In genomic region chr11:66479741-66480115, GRCh38 we compare ENCODE assay signal across 9 cellular contexts. TPM values are rescaled to one million over a fixed set of nuclear protein-coding genes. Genes with fewer than 3 reads are reported as not detected.
DNase-seq lines count a peak whose midpoint lies in the region; ATAC-seq and TF ChIP-seq lines count a peak whose summit lies in the region.
"Had no signal": no experiment of that assay in that cellular context is flagged by ENCODE, and none has a peak within 500 bp of the region (broad histone marks: within the 10 kb centered on the region; RNA-seq: fewer than 3 reads in every experiment).

No MANE protein-coding gene starts in this region.

- peaks cover 22 to 40% (median 30%) of the 10 kb centered on the region in 3 donors for H3K4me1 Mint-ChIP-seq in CD8-positive, alpha-beta memory T cell

- H4K20me1 ChIP-seq in HCT116 (ENCODE audit: insufficient read depth) (no peaks in the 10 kb centered on the region), PC-3 (ENCODE audit: low read length) (no peaks in the 10 kb centered on the region)

- peaks cover 0 to 1% of the 10 kb centered on the region in 2 donors for H3K27me3 Mint-ChIP-seq in CD8-positive, alpha-beta memory T cell

- BruUV-seq in HCT116 (replicated peaks; lab: Mats Ljungman, UMichigan) (TSS peak; percentile 81), PC-3 (replicated peaks; lab: Mats Ljungman, UMichigan) (TSS peak; percentile 86)

- peaks cover 6% of the 10 kb centered on the region; the same call in 1 of the 2 replicates for H3K79me2 ChIP-seq in HCT116 (ENCODE audit: insufficient read depth, low read length)
- peaks cover 14% of the 10 kb centered on the region for H3K79me2 ChIP-seq in PC-3 (ENCODE audit: low read length)

- H3K36me3 Mint-ChIP-seq in CD8-positive, alpha-beta memory T cell, result peaks cover 0 to 26% (median 0%) of the 10 kb centered on the region in 3 donors

- TF ChIP-seq POLR2A in HCT116 (IDR thresholded peaks at IDR 0.05; ENCODE audit: borderline replicate concordance, extremely low read depth, insufficient read depth, insufficient read length), result no peak

- RAD21 ChIA-PET in HCT116 (lab: Charles Lee; ENCODE audit: low non-redundant PET in 1 of 2, low total read pairs in 2 of 2, uncharacterized antibody in 2 of 2, unreplicated experiment in 2 of 2), result interaction anchor here (0.9 to 1.0 kb wide), 2 partner anchors 41 to 198 kb away, joined by 4 to 5 read pairs; partner anchors contain the start of gene MRPL11 (in 1 of the 2)

- H3K9me2 ChIP-seq in HCT116 (ENCODE audit: insufficient read depth), result no peaks in the 10 kb centered on the region
- H3K9me2 ChIP-seq in PC-3 (replicated peaks; ENCODE audit: low read length), result no peaks in the 10 kb centered on the region

- no peaks in the 10 kb centered on the region for H3K9me3 ChIP-seq in CD8-positive, alpha-beta memory T cell (ENCODE audit: low read length)
- H3K9me3 ChIP-seq in HCT116 (ENCODE audit: control insufficient read depth in 1 of 2, insufficient read depth in 1 of 2, low read depth in 1 of 2, low read length in 2 of 2) (no peaks in the 10 kb centered on the region), PC-3 (ENCODE audit: low read length) (no peaks in the 10 kb centered on the region), esophagus (ENCODE audit: control insufficient read depth in 2 of 2, insufficient read depth in 1 of 2, low read depth in 1 of 2, low read length in 1 of 2) (no peaks in the 10 kb centered on the region), neuron (ENCODE audit: low read length) (no peaks in the 10 kb centered on the region)

- no peak for TF ChIP-seq RAD21 in HCT116 (IDR thresholded peaks at IDR 0.05; ENCODE audit: low read depth)

- H3K4me3 ChIP-seq in CD8-positive, alpha-beta memory T cell (ENCODE audit: low read length), result peak overlapping the region; percentile 90
- H3K4me3 ChIP-seq in HCT116 (replicated peaks in 1 of 2; ENCODE audit: low read depth in 1 of 2, low read length in 2 of 2) (peak overlapping the region; percentile 86 to 88), PC-3 (ENCODE audit: low read length) (peak overlapping the region; percentile 78), esophagus (ENCODE audit: low read depth in 1 of 2, low read length in 2 of 2) (peak overlapping the region; percentile 64 to 71), neuron (ENCODE audit: low read length) (peak overlapping the region; percentile 55)

- ATAC-seq in HCT116 (peak; percentile 65), PC-3 (peak; percentile 55)

- H3K4me2 ChIP-seq in HCT116 (ENCODE audit: low read length) (peak overlapping the region; percentile 89), PC-3 (ENCODE audit: low read length) (peak overlapping the region; percentile 87)

- H3K4me3 Mint-ChIP-seq in CD8-positive, alpha-beta memory T cell, result peak overlapping the region; percentile 87 to 99 (median 92)

- TF ChIP-seq CTCF in HCT116 (IDR thresholded peaks at IDR 0.05 in 2 of 3, conservative IDR thresholded peaks at IDR 0.05 in 1 of 3; ENCODE audit: borderline replicate concordance in 1 of 3, insufficient read depth in 1 of 3, low read depth in 2 of 3, low read length in 2 of 3) (no peak), PC-3 (conservative IDR thresholded peaks at IDR 0.05; ENCODE audit: low read depth, low read length) (no peak)

- H3K9me3 Mint-ChIP-seq in CD8-positive, alpha-beta memory T cell, result no peaks in the 10 kb centered on the region

- CTCF ChIA-PET in CD8-positive, alpha-beta memory T cell (lab: Charles Lee), result interaction anchor here (0.6 to 1.7 kb wide), 12 partner anchors 8 to 198 kb away, joined by 3 to 9 read pairs (median 4); partner anchors contain the start of genes CCDC87, MRPL11, PELI3 and RBM4B
- CTCF ChIA-PET in HCT116 (lab: Charles Lee) (interaction anchor here (0.8 to 1.5 kb wide), 10 partner anchors 11 to 198 kb away, joined by 3 to 16 read pairs (median 6); partner anchors contain the start of genes MRPL11, PELI3 and RBM4B), PC-3 (lab: Charles Lee) (interaction anchor here (1.0 to 1.4 kb wide), 4 partner anchors 13 to 198 kb away, joined by 4 to 18 read pairs (median 7); partner anchors contain the start of genes MRPL11, PELI3 and RBM4B)

- no peaks in the 10 kb centered on the region for H3K27me3 ChIP-seq in CD8-positive, alpha-beta memory T cell (ENCODE audit: insufficient read depth, low read length, poor library complexity, severe bottlenecking)
- H3K27me3 ChIP-seq in HCT116 (ENCODE audit: insufficient read depth, low read length) (no peaks in the 10 kb centered on the region), PC-3 (ENCODE audit: low read length) (no peaks in the 10 kb centered on the region), esophagus (ENCODE audit: control insufficient read depth in 1 of 2, insufficient read depth in 2 of 2, low read length in 2 of 2) (no peaks in the 10 kb centered on the region), neuron (ENCODE audit: insufficient read depth, low read length) (no peaks in the 10 kb centered on the region)

- peaks cover 18% of the 10 kb centered on the region for H3K4me1 ChIP-seq in CD8-positive, alpha-beta memory T cell (ENCODE audit: insufficient read depth, low read length)
- H3K4me1 ChIP-seq in HCT116 (ENCODE audit: control insufficient read depth in 1 of 2, insufficient read depth in 2 of 2, low read length in 2 of 2), result peaks cover 8 to 17% of the 10 kb centered on the region in 2 experiments; a peak in 1 of 4 replicates
- peaks cover 14% of the 10 kb centered on the region for H3K4me1 ChIP-seq in PC-3 (ENCODE audit: insufficient read depth, low read length)
- no peaks in the 10 kb centered on the region for H3K4me1 ChIP-seq in esophagus (ENCODE audit: control insufficient read depth in 2 of 2, insufficient read depth in 2 of 2, low read length in 1 of 2)
- H3K4me1 ChIP-seq in neuron (ENCODE audit: insufficient read depth, low read length), result peaks cover 8% of the 10 kb centered on the region

- H3K9ac ChIP-seq in HCT116 (ENCODE audit: low read length), result peak overlapping the region; percentile 95
- H3K9ac ChIP-seq in PC-3 (ENCODE audit: low read length), result peak overlapping the region; percentile 78

- no peaks in the 10 kb centered on the region for H3K36me3 ChIP-seq in CD8-positive, alpha-beta memory T cell (ENCODE audit: insufficient read depth, low read length)
- 0 out of 4 replicates have a peak, but pooled peaks cover 0 to 3% of the 10 kb centered on the region in 2 experiments for H3K36me3 ChIP-seq in HCT116 (ENCODE audit: control insufficient read depth in 1 of 2, insufficient read depth in 2 of 2, low read length in 2 of 2)
- H3K36me3 ChIP-seq in PC-3 (ENCODE audit: low read depth, low read length), result no peaks in the 10 kb centered on the region
- peaks cover 0 to 11% of the 10 kb centered on the region in 2 donors for H3K36me3 ChIP-seq in esophagus (ENCODE audit: control insufficient read depth in 2 of 2, insufficient read depth in 2 of 2, low read length in 1 of 2)
- peaks cover 27% of the 10 kb centered on the region for H3K36me3 ChIP-seq in neuron (ENCODE audit: insufficient read depth, low read length)

- no peak overlapping the region for H2AFZ ChIP-seq in HCT116 (ENCODE audit: low read depth, low read length, poor library complexity, severe bottlenecking)
- peak overlapping the region; percentile 69 for H2AFZ ChIP-seq in PC-3 (ENCODE audit: low read length)
- H2AFZ ChIP-seq in neuron (ENCODE audit: low read depth, low read length), result peak overlapping the region; percentile 38

- no peak for DNase-seq in CD8-positive, alpha-beta memory T cell
- DNase-seq in HCT116 (ENCODE audit: low read depth, low spot score) (no peak), PC-3 (no peak), germinal center (ENCODE audit: low spot score) (no peak), OCI-M1 (lab: John Stamatoyannopoulos, UW) (no peak)
- DNase-seq in effector CD4-positive, alpha-beta T cell, result no peak

- WGBS in esophagus, 2 donors, result 0 to 1% methylated on average over 19 of the region's 19 CpGs

- peak overlapping the region; percentile 74 to 97 (median 92) for H3K27ac Mint-ChIP-seq in CD8-positive, alpha-beta memory T cell

- intact Hi-C loops in HCT116 (cut with micrococcal nuclease), result loop anchor here (1.0 kb wide), 3 partner anchors 13 to 199 kb away; partner anchors contain the start of gene PELI3
- intact Hi-C loops in PC-3 (cut with micrococcal nuclease), result loop anchor here (1.0 kb wide), 2 partner anchors 40 to 71 kb away; no protein-coding TSS in a partner anchor

- no peaks in the 10 kb centered on the region for H3F3A ChIP-seq in PC-3 (ENCODE audit: low read length, unreplicated experiment)

- peak overlapping the region; percentile 83 for H3K27ac ChIP-seq in CD8-positive, alpha-beta memory T cell (ENCODE audit: low read depth, low read length)
- H3K27ac ChIP-seq in HCT116 (ENCODE audit: low read depth, low read length), result peak overlapping the region; percentile 79
- peak overlapping the region; percentile 41 for H3K27ac ChIP-seq in PC-3 (ENCODE audit: low read length)
- peak overlapping the region; percentile 90 to 96 for H3K27ac ChIP-seq in esophagus (ENCODE audit: low read depth in 2 of 2, low read length in 1 of 2)

- POLR2A ChIA-PET in CD8-positive, alpha-beta memory T cell (lab: Charles Lee), result interaction anchor here (0.6 to 2.5 kb wide), 12 partner anchors 9 to 915 kb away, joined by 3 to 43 read pairs (median 4); partner anchors contain the start of genes ACTN3, BBS1, MRPL11 and PELI3
- POLR2A ChIA-PET in HCT116 (lab: Charles Lee) (interaction anchor here (0.5 to 2.9 kb wide), 14 partner anchors 10 to 403 kb away, joined by 3 to 17 read pairs (median 4); partner anchors contain the start of genes BBS1, MRPL11, PELI3 and RBM14), PC-3 (lab: Charles Lee; ENCODE audit: unreplicated experiment) (interaction anchor here (1.1 to 1.4 kb wide), 2 partner anchors 13 to 66 kb away, joined by 3 to 15 read pairs; partner anchors contain the start of genes PELI3 and ZDHHC24)

RNA-seq across cellular contexts. Expression of gene DPP3, which starts 0.5 kb away (rescaled TPM):
- 10 to 100 TPM; 67.7 to 80.1 TPM for total RNA-seq in CD8-positive, alpha-beta memory T cell
- 32.5 TPM for polyA plus RNA-seq in CD8-positive, alpha-beta memory T cell
- 55.6 TPM for total RNA-seq in HCT116 (2021; ENCODE audit: unreplicated experiment)
- 55.7 and 59.8 TPM in 2 replicates for polyA plus RNA-seq in HCT116 (2012)
- 135 and 165 TPM in 2 replicates for total RNA-seq in PC-3 (2014; rRNA removed)
- polyA plus RNA-seq in esophagus, result 10 to 100 TPM; 16.3 to 29.6 TPM

RNA-seq across cellular contexts. Expression of gene PELI3, which starts 13.0 kb away (rescaled TPM):
- total RNA-seq in CD8-positive, alpha-beta memory T cell, result 1 to 10 TPM; 5.3 to 6.6 TPM
- polyA plus RNA-seq in CD8-positive, alpha-beta memory T cell, result 7.0 TPM
- 12.8 TPM for total RNA-seq in HCT116 (2021; ENCODE audit: unreplicated experiment)
- polyA plus RNA-seq in HCT116 (2012), result 5.8 and 6.5 TPM in 2 replicates
- 22.9 and 35.2 TPM in 2 replicates for total RNA-seq in PC-3 (2014; rRNA removed)
- polyA plus RNA-seq in esophagus, result 1 to 10 TPM; 5.5 to 7.8 TPM

RNA-seq across cellular contexts. Expression of gene BBS1, which starts 30.7 kb away (rescaled TPM):
- 10 to 100 TPM; 17.7 to 21.2 TPM for total RNA-seq in CD8-positive, alpha-beta memory T cell
- polyA plus RNA-seq in CD8-positive, alpha-beta memory T cell, result 15.6 TPM
- total RNA-seq in HCT116 (2021; ENCODE audit: unreplicated experiment), result 29.8 TPM
- polyA plus RNA-seq in HCT116 (2012), result 11.2 and 19.0 TPM in 2 replicates
- 24.4 and 28.4 TPM in 2 replicates for total RNA-seq in PC-3 (2014; rRNA removed)
- 10 to 100 TPM in 1 of 2 donors, 1 to 10 TPM in 1; 9.3 to 15.3 TPM for polyA plus RNA-seq in esophagus

RNA-seq across cellular contexts. Expression of gene MRPL11, which starts 41.1 kb away (rescaled TPM):
- total RNA-seq in CD8-positive, alpha-beta memory T cell, result 100 to 1,000 TPM; 148 to 152 TPM
- 86.9 TPM for polyA plus RNA-seq in CD8-positive, alpha-beta memory T cell
- total RNA-seq in HCT116 (2021; ENCODE audit: unreplicated experiment) (126 TPM), PC-3 (2014; rRNA removed) (214 and 321 TPM in 2 replicates)
- 95.0 and 134 TPM in 2 replicates for polyA plus RNA-seq in HCT116 (2012)
- 10 to 100 TPM; 27.2 to 51.1 TPM for polyA plus RNA-seq in esophagus

RNA-seq across cellular contexts. Expression of gene NPAS4, which starts 58.9 kb away (rescaled TPM):
- not detected for total RNA-seq in CD8-positive, alpha-beta memory T cell
- polyA plus RNA-seq in CD8-positive, alpha-beta memory T cell, result not detected
- total RNA-seq in HCT116 (2021; ENCODE audit: unreplicated experiment) (not detected), PC-3 (2014; rRNA removed) (not detected in 2 replicates)
- not detected in 2 replicates for polyA plus RNA-seq in HCT116 (2012)
- under 1 TPM; 0.16 to 0.31 TPM for polyA plus RNA-seq in esophagus
- total RNA-seq: RPMI7951 had no signal

Comparison
In these comparisons a context has a peak if more than half of its experiments do, and no peak if none do; other contexts are left out.
1. H3K27ac ChIP-seq: peak in every context shown above with its lines; median percentile 93 in esophagus; 83 in CD8-positive, alpha-beta memory T cell; 79 in HCT116; 41 in PC-3.